Comparison of ENCODE assay signal across 2 cellular contexts in genomic region chr10:100325164-100325563, GRCh38.
A peak's percentile ranks its signal among the peaks of the same experiment; 100 is the strongest.
TF ChIP-seq lines count a peak whose summit lies in the region.

No MANE protein-coding gene starts in this region.

TF ChIP-seq in GM23338, 12 proteins besides CTCF, POLR2A, EP300 and RAD21 (continued from another document):
- TF ChIP-seq, protein P1, sequence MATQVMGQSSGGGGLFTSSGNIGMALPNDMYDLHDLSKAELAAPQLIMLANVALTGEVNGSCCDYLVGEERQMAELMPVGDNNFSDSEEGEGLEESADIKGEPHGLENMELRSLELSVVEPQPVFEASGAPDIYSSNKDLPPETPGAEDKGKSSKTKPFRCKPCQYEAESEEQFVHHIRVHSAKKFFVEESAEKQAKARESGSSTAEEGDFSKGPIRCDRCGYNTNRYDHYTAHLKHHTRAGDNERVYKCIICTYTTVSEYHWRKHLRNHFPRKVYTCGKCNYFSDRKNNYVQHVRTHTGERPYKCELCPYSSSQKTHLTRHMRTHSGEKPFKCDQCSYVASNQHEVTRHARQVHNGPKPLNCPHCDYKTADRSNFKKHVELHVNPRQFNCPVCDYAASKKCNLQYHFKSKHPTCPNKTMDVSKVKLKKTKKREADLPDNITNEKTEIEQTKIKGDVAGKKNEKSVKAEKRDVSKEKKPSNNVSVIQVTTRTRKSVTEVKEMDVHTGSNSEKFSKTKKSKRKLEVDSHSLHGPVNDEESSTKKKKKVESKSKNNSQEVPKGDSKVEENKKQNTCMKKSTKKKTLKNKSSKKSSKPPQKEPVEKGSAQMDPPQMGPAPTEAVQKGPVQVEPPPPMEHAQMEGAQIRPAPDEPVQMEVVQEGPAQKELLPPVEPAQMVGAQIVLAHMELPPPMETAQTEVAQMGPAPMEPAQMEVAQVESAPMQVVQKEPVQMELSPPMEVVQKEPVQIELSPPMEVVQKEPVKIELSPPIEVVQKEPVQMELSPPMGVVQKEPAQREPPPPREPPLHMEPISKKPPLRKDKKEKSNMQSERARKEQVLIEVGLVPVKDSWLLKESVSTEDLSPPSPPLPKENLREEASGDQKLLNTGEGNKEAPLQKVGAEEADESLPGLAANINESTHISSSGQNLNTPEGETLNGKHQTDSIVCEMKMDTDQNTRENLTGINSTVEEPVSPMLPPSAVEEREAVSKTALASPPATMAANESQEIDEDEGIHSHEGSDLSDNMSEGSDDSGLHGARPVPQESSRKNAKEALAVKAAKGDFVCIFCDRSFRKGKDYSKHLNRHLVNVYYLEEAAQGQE (IDR thresholded peaks at IDR 0.05; ENCODE audit: unreplicated experiment) = peak; percentile 94
- TF ChIP-seq ZNF331 (CRISPR knock-in tag; IDR thresholded peaks at IDR 0.05; ENCODE audit: low read depth) = no peak

TF ChIP-seq in WTC11, 78 proteins besides CTCF, POLR2A, EP300 and RAD21 (continued from another document):
- TF ChIP-seq USF1 (CRISPR knock-in tag; IDR thresholded peaks at IDR 0.05) = 0 out of 2 replicates have a peak, but pooled peaks have one; percentile 33
- TF ChIP-seq TEAD4 (CRISPR knock-in tag; IDR thresholded peaks at IDR 0.05) = peak; percentile 81
- 0 out of 2 replicates have a peak, but pooled peaks have one; percentile 78 for TF ChIP-seq JUN (CRISPR knock-in tag; IDR thresholded peaks at IDR 0.05)
- TF ChIP-seq, protein P2, sequence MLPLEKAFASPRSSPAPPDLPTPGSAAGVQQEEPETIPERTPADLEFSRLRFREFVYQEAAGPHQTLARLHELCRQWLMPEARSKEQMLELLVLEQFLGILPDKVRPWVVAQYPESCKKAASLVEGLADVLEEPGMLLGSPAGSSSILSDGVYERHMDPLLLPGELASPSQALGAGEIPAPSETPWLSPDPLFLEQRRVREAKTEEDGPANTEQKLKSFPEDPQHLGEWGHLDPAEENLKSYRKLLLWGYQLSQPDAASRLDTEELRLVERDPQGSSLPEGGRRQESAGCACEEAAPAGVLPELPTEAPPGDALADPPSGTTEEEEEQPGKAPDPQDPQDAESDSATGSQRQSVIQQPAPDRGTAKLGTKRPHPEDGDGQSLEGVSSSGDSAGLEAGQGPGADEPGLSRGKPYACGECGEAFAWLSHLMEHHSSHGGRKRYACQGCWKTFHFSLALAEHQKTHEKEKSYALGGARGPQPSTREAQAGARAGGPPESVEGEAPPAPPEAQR (CRISPR knock-in tag; IDR thresholded peaks at IDR 0.05) = no peak
- no peak for TF ChIP-seq TCF7 (CRISPR knock-in tag; IDR thresholded peaks at IDR 0.05; ENCODE audit: low read depth)
- no peak for TF ChIP-seq KAT7 (CRISPR knock-in tag; IDR thresholded peaks at IDR 0.05; ENCODE audit: borderline replicate concordance)
- TF ChIP-seq CBFB (CRISPR knock-in tag; IDR thresholded peaks at IDR 0.05; ENCODE audit: low read depth) = no peak
- TF ChIP-seq PRRX2 (CRISPR knock-in tag; IDR thresholded peaks at IDR 0.05) = no peak
- peak; percentile 57; the same call in 1 of the 2 replicates for TF ChIP-seq ZNF232 (CRISPR knock-in tag; IDR thresholded peaks at IDR 0.05)
- 0 out of 2 replicates have a peak, but pooled peaks have one; percentile 39 for TF ChIP-seq SMAD3 (CRISPR knock-in tag; IDR thresholded peaks at IDR 0.05; ENCODE audit: borderline replicate concordance)
- TF ChIP-seq IRF1 (CRISPR knock-in tag; IDR thresholded peaks at IDR 0.05) = no peak
- TF ChIP-seq HMGA2 (CRISPR knock-in tag; IDR thresholded peaks at IDR 0.05) = no peak
- no peak for TF ChIP-seq GABPB1 (CRISPR knock-in tag; IDR thresholded peaks at IDR 0.05)
- no peak for TF ChIP-seq SMAD4 (CRISPR knock-in tag; IDR thresholded peaks at IDR 0.05)
- 0 out of 2 replicates have a peak, but pooled peaks have one; percentile 18 for TF ChIP-seq FOXK1 (CRISPR knock-in tag; IDR thresholded peaks at IDR 0.05)
